16 cellular contexts compared by ENCODE assay signal in genomic region chr9:126304207-126304945, GRCh38. TPM values are rescaled to one million over a fixed set of nuclear protein-coding genes. Genes with fewer than 3 reads are reported as not detected.
DNase-seq lines count a peak whose midpoint lies in the region; ATAC-seq and TF ChIP-seq lines count a peak whose summit lies in the region.
"Had no signal": no experiment of that assay in that cellular context is flagged by ENCODE, and none has a peak within 500 bp of the region (broad histone marks: within the 10 kb centered on the region; RNA-seq: fewer than 3 reads in every experiment).

No MANE protein-coding gene starts in this region.

- H3K27ac Mint-ChIP-seq in T-helper 17 cell = no peak overlapping the region
- H3K27ac Mint-ChIP-seq: CD4-positive, alpha-beta T cell had no signal

- H3K23ac ChIP-seq in trophoblast cell (ENCODE audit: low read length) = no peak overlapping the region

- no peak overlapping the region for H3K9ac ChIP-seq in trophoblast cell (ENCODE audit: low read length)

- H4K12ac ChIP-seq in trophoblast cell (ENCODE audit: low read depth, low read length) = no peak overlapping the region

- no CpG with 5 or more reads among the region's 8 CpGs for WGBS in trophoblast cell (ENCODE audit: extremely low coverage, insufficient coverage, insufficient read length)

- no peak for TF ChIP-seq POLR2A in vagina (IDR thresholded peaks at IDR 0.05)

- no peak overlapping the region for H3K4me2 ChIP-seq in trophoblast cell (ENCODE audit: low read length)

- H4K8ac ChIP-seq in trophoblast cell (ENCODE audit: low read depth, low read length) = peak overlapping the region; percentile 8

- no peak overlapping the region for H3K18ac ChIP-seq in trophoblast cell (ENCODE audit: low read length)

- H4K91ac ChIP-seq in trophoblast cell (ENCODE audit: low read depth, low read length) = no peak overlapping the region

- H3K9me3 ChIP-seq in right atrium auricular region = no peaks in the 10 kb centered on the region
- H3K9me3 ChIP-seq in trophoblast cell (ENCODE audit: insufficient read depth, low read depth, low read length) = no peaks in the 10 kb centered on the region
- no peaks in the 10 kb centered on the region for H3K9me3 ChIP-seq in vagina
- H3K9me3 ChIP-seq in T-helper 17 cell (ENCODE audit: control insufficient read depth, low read length, poor library complexity, severe bottlenecking) = no peaks in the 10 kb centered on the region
- H3K9me3 ChIP-seq in effector memory CD4-positive, alpha-beta T cell (ENCODE audit: control insufficient read depth, low read length) = no peaks in the 10 kb centered on the region
- H3K9me3 ChIP-seq: BE2C had no signal

- H3K79me2 ChIP-seq in trophoblast cell (ENCODE audit: control insufficient read depth, insufficient read depth, low read length, poor library complexity) = no peaks in the 10 kb centered on the region

- no peak overlapping the region for H3K4ac ChIP-seq in trophoblast cell (ENCODE audit: low read depth, low read length)

- no peaks in the 10 kb centered on the region for H3K4me1 ChIP-seq in right atrium auricular region
- H3K4me1 ChIP-seq in trophoblast cell (ENCODE audit: control insufficient read depth in 1 of 2, insufficient read depth in 2 of 2, low read length in 2 of 2) = peaks cover 9% of the 10 kb centered on the region in 2 experiments
- H3K4me1 ChIP-seq in vagina = no peaks in the 10 kb centered on the region
- H3K4me1 ChIP-seq in effector memory CD4-positive, alpha-beta T cell (ENCODE audit: control insufficient read depth, insufficient read depth, low read length, poor library complexity, severe bottlenecking) = no peaks in the 10 kb centered on the region
- H3K4me1 ChIP-seq: BE2C had no signal

- no peak overlapping the region for H2AFZ ChIP-seq in trophoblast cell (ENCODE audit: insufficient read depth, low read length, poor library complexity)

- H2BK120ac ChIP-seq in trophoblast cell (ENCODE audit: insufficient read depth, low read length, poor library complexity) = peak overlapping the region; percentile 10

- H3K27me3 ChIP-seq in right atrium auricular region (no peaks in the 10 kb centered on the region), trophoblast cell (ENCODE audit: insufficient read depth, low read length) (no peaks in the 10 kb centered on the region), vagina (no peaks in the 10 kb centered on the region)
- no peaks in the 10 kb centered on the region for H3K27me3 ChIP-seq in effector memory CD4-positive, alpha-beta T cell (replicated peaks; ENCODE audit: control insufficient read depth, insufficient read depth, low read length, poor library complexity, severe bottlenecking)
- H3K27me3 ChIP-seq: BE2C had no signal

- peak overlapping the region; percentile 21 for H2AK5ac ChIP-seq in trophoblast cell (ENCODE audit: low read length)

- peaks cover 2% of the 10 kb centered on the region for H3K79me1 ChIP-seq in trophoblast cell (ENCODE audit: low read length)

- no peak overlapping the region for H3K27ac ChIP-seq in right atrium auricular region
- H3K27ac ChIP-seq in trophoblast cell (ENCODE audit: low read depth, low read length) = no peak overlapping the region
- H3K27ac ChIP-seq in vagina = no peak overlapping the region
- H3K27ac ChIP-seq in effector memory CD4-positive, alpha-beta T cell (ENCODE audit: insufficient read depth, low read length, poor library complexity, severe bottlenecking) = no peak overlapping the region

- peak; percentile 15 to 58 for ATAC-seq in left cardiac atrium
- ATAC-seq in T-helper 17 cell = no peak
- ATAC-seq: Right ventricle myocardium inferior had no signal

- no peak overlapping the region for H2BK12ac ChIP-seq in trophoblast cell (ENCODE audit: low read length)

- intact Hi-C loops in left cardiac atrium (cut with DNase I) (loop anchor here (5.0 kb wide), 3 partner anchors 93 to 188 kb away; no protein-coding TSS in a partner anchor), vagina (cut with DNase I) (no loop called here)

- H3K4me3 Mint-ChIP-seq in T-helper 17 cell = no peak overlapping the region
- H3K4me3 Mint-ChIP-seq: CD4-positive, alpha-beta T cell had no signal

- H3K4me3 ChIP-seq in right atrium auricular region (no peak overlapping the region), trophoblast cell (ENCODE audit: low read depth, low read length) (no peak overlapping the region), vagina (no peak overlapping the region)
- H3K4me3 ChIP-seq in effector memory CD4-positive, alpha-beta T cell (ENCODE audit: insufficient read depth, low read depth, low read length, poor library complexity, severe bottlenecking) = no peak overlapping the region

- H3K36me3 ChIP-seq in right atrium auricular region = no peaks in the 10 kb centered on the region
- no peaks in the 10 kb centered on the region for H3K36me3 ChIP-seq in trophoblast cell (ENCODE audit: control insufficient read depth in 1 of 2, insufficient read depth in 2 of 2, low read length in 2 of 2)
- H3K36me3 ChIP-seq in vagina = no peaks in the 10 kb centered on the region
- H3K36me3 ChIP-seq in effector memory CD4-positive, alpha-beta T cell (ENCODE audit: control insufficient read depth, insufficient read depth, low read length) = no peaks in the 10 kb centered on the region
- H3K36me3 ChIP-seq: BE2C had no signal

- H3K36me3 Mint-ChIP-seq in T-helper 17 cell (ENCODE audit: low read depth) = no peaks in the 10 kb centered on the region

- H2BK5ac ChIP-seq in trophoblast cell (ENCODE audit: low read depth, low read length, poor library complexity) = no peak overlapping the region

- no peak for DNase-seq in left cardiac atrium
- DNase-seq in right atrium auricular region (ENCODE audit: low spot score) = no peak
- peak; percentile 51 for DNase-seq in islet precursor cell
- DNase-seq in trophoblast cell = peak in 1 of 2 donors; percentile 55
- peak; percentile 65 to 91 for DNase-seq in vagina (ENCODE audit: extremely low spot score in 2 of 2)
- DNase-seq in T-helper 17 cell = no peak
- no peak for DNase-seq in NCI-H2196 (lab: John Stamatoyannopoulos, UW; ENCODE audit: unreplicated experiment)
- DNase-seq in effector memory CD4-positive, alpha-beta T cell = no peak
- DNase-seq: BE2C; CD4-positive, alpha-beta T cell; GF-D8; GOT3; NCI-H1105; NCI-H2081 treated with DMSO at 0.1 percent for 48 hours; NCI-H510A had no signal

- H3K27me3 Mint-ChIP-seq in T-helper 17 cell = peaks cover 13% of the 10 kb centered on the region
- H3K27me3 Mint-ChIP-seq: CD4-positive, alpha-beta T cell had no signal

- TF ChIP-seq CTCF in right atrium auricular region (IDR thresholded peaks at IDR 0.05) (no peak), vagina (IDR thresholded peaks at IDR 0.05) (no peak)

- H3K4me1 Mint-ChIP-seq in T-helper 17 cell = peaks cover 6% of the 10 kb centered on the region

- no peak overlapping the region for H3K14ac ChIP-seq in trophoblast cell (ENCODE audit: low read length)

RNA-seq across cellular contexts. Expression of gene MVB12B, which starts 22.3 kb away (rescaled TPM):
- 10 to 100 TPM in 1 of 2 donors, 1 to 10 TPM in 1; 9.7 to 12.3 TPM for total RNA-seq in left cardiac atrium
- total RNA-seq in right atrium auricular region = 1 to 10 TPM; 5.9 to 8.7 TPM
- polyA plus RNA-seq in trophoblast cell (2013) = 13.2 and 13.4 TPM in 2 replicates
- 16.5 TPM for total RNA-seq in vagina
- 10 to 100 TPM; 10.4 to 13.9 TPM for total RNA-seq in T-helper 17 cell

Comparison
In these comparisons a context has a peak if more than half of its experiments do, and no peak if none do; other contexts are left out.
1. DNase-seq: peak in islet precursor cell (single experiment) and vagina (2 of 2); none in left cardiac atrium (single experiment), right atrium auricular region (single experiment), T-helper 17 cell (0 of 3), NCI-H2196 (single experiment) and effector memory CD4-positive, alpha-beta T cell (0 of 3).